ENCODE assay signal across 32 cellular contexts in the genomic region with DNA sequence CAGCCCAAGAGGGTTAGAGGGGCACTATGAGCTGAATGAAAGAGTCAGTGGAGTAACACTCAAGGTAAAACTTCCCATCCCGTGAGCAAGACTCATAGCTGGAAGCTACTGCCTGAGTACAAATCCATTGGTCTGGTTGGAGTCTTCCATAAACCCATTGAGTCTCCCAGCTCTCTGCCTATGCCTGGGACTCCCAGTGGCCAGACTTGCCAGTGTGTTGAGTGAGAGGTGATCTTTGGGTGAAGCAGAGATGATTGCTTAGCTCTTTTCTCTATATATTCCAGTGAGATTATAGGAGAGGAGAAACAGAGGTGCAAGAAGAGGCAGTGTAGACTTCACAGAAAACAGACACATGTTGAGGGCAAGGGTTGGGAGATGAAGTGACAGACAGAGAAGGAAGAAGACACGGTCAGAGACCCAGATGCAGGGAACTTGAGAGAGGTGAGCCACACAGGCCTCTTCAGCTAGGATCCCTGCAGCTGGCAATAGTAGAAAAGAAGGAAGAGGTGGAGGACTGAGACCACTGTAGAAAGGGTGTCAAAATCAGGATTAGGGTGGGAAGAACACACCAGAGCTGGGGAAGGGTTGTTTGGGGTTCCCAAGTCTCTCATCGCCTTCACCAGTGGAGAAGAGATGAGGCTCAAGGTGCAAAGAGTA. TPM values are rescaled to one million over a fixed set of nuclear protein-coding genes. Genes with fewer than 3 reads are reported as not detected.
"Had no signal": no experiment of that assay in that cellular context is flagged by ENCODE, and none has a peak within 500 bp of the region (broad histone marks: within the 10 kb centered on the region; RNA-seq: fewer than 3 reads in every experiment).

No MANE protein-coding gene starts in this region.

- H3K4me3 ChIP-seq: breast epithelium, gastroesophageal sphincter, neural progenitor cell, right lobe of liver, upper lobe of left lung, vagina had no signal

- H3K9me3 ChIP-seq: breast epithelium, right lobe of liver, thoracic aorta, upper lobe of left lung, vagina had no signal

- H3K4me2 ChIP-seq: neural progenitor cell had no signal

- FAIRE-seq: colon, kidney, TTC549 had no signal

- H2AFZ ChIP-seq: neural progenitor cell had no signal

- H3K4me1 ChIP-seq: breast epithelium had no signal

- H3K9ac ChIP-seq: neural progenitor cell had no signal

- H3K36me3 ChIP-seq: breast epithelium, gastroesophageal sphincter, neural progenitor cell, right lobe of liver, upper lobe of left lung, vagina had no signal

- DNase-seq: activated CD4-positive, alpha-beta memory T cell treated with anti-CD3 and anti-CD28 coated beads for 36 hours; activated CD4-positive, alpha-beta T cell treated with anti-CD3 and anti-CD28 coated beads, Interleukin-2, amount 10 ng/mL, durations not matched to agents 24 days and 14 days; activated CD4-positive, CD25-positive, alpha-beta regulatory T cell treated with anti-CD3 and anti-CD28 coated beads, Interleukin-2, amount 50 U/mL, for 72 hours; activated CD8-positive, alpha-beta memory T cell treated with anti-CD3 and anti-CD28 coated beads, Interleukin-2, amount 50 U/mL, for 48 hours; activated naive CD4-positive, alpha-beta T cell; activated T-cell treated with anti-CD3 and anti-CD28 coated beads, Interleukin-2, amount 50 U/mL, for 72 hours; effector memory CD4-positive, alpha-beta T cell; hippocampal formation; immature natural killer cell; kidney; naive thymus-derived CD8-positive, alpha-beta T cell; right lobe of liver; stimulated activated CD4-positive, alpha-beta T cell treated with anti-CD3 and anti-CD28 coated beads, Interleukin-12 subunit alpha, Interleukin-12 subunit beta, amount 100 ng/mL, for 4 hours; stimulated activated CD4-positive, alpha-beta T cell treated with anti-CD3 and anti-CD28 coated beads, Interleukin-4, amount 100 ng/mL, for 1 hour; SW 1271; T-helper 9 cell; upper lobe of left lung had no signal

- H3K27ac ChIP-seq: breast epithelium, gastroesophageal sphincter, neural progenitor cell, right lobe of liver, thoracic aorta, upper lobe of left lung, vagina had no signal

RNA-seq across cellular contexts. Expression of gene FOXE3, which starts 25.5 kb away (rescaled TPM):
- total RNA-seq: activated CD4-positive, alpha-beta memory T cell treated with anti-CD3 and anti-CD28 coated beads for 36 hours; activated CD4-positive, alpha-beta T cell treated with anti-CD3 and anti-CD28 coated beads, Interleukin-2, amount 10 ng/mL, durations not matched to agents 24 days and 14 days; activated naive CD4-positive, alpha-beta T cell treated with anti-CD3 and anti-CD28 coated beads, Interleukin-2, amount 50 U/mL, for 72 hours; activated T-cell treated with anti-CD3 and anti-CD28 coated beads, Interleukin-2, amount 50 U/mL, for 72 hours; breast epithelium; fibroblast of villous mesenchyme; gastroesophageal sphincter; kidney; lower leg skin; mesothelial cell of epicardium; naive thymus-derived CD8-positive, alpha-beta T cell; osteocyte; renal cortical epithelial cell; right lobe of liver; skeletal muscle tissue; subcutaneous adipose tissue; upper lobe of left lung; vagina had no signal
- polyA plus RNA-seq: immature natural killer cell; naive thymus-derived CD8-positive, alpha-beta T cell had no signal
